14 cellular contexts compared by ENCODE assay signal in genomic region chr4:109278594-109279031, GRCh38. TPM values are rescaled to one million over a fixed set of nuclear protein-coding genes. Genes with fewer than 3 reads are reported as not detected.
DNase-seq lines count a peak whose midpoint lies in the region; ATAC-seq, FAIRE-seq and TF ChIP-seq lines count a peak whose summit lies in the region.
"Had no signal": no experiment of that assay in that cellular context is flagged by ENCODE, and none has a peak within 500 bp of the region (broad histone marks: within the 10 kb centered on the region; RNA-seq: fewer than 3 reads in every experiment).

No MANE protein-coding gene starts in this region.

- no peak for FAIRE-seq in kidney (lab: Jason Lieb, UNC)
- FAIRE-seq: H54 had no signal

- DNase-seq in GM06990 (ENCODE audit: extremely low read depth, insufficient read length) (peak; percentile 49), NCI-H1417 treated with DMSO at 0.1 percent for 48 hours (lab: John Stamatoyannopoulos, UW) (peak; percentile 1), NK-92 (lab: John Stamatoyannopoulos, UW; ENCODE audit: unreplicated experiment) (no peak), DMS53 treated with DMSO at 0.1 percent for 48 hours (lab: John Stamatoyannopoulos, UW; ENCODE audit: unreplicated experiment) (no peak), kidney (no peak), hippocampal formation (lab: John Stamatoyannopoulos, UW) (no peak)
- DNase-seq: activated gamma-delta T cell; endodermal cell; NCI-H1436; stimulated activated CD8-positive, alpha-beta memory T cell treated with anti-CD3 and anti-CD28 coated beads, Interleukin-4, amount 100 ng/mL, for 48 hours had no signal

- H3K27ac ChIP-seq in kidney (ENCODE audit: low read depth in 2 of 2, low read length in 2 of 2) = no peak overlapping the region

- H3K4me3 ChIP-seq in GM06990 (replicated peaks; ENCODE audit: low read depth, low read length) (no peak overlapping the region), kidney (ENCODE audit: low read length in 2 of 2) (no peak overlapping the region)

- no peak overlapping the region for H3K9ac ChIP-seq in kidney (ENCODE audit: low read length in 2 of 2)

- no peaks in the 10 kb centered on the region for H3K9me3 ChIP-seq in kidney (ENCODE audit: control insufficient read depth in 1 of 2, low read length in 2 of 2)

- TF ChIP-seq CTCF in GM06990 (IDR thresholded peaks at IDR 0.05; ENCODE audit: insufficient read depth, low read length, poor library complexity, severe bottlenecking) (no peak), kidney (IDR thresholded peaks at IDR 0.05; ENCODE audit: borderline replicate concordance, extremely low read depth, insufficient read depth) (no peak)

- intact Hi-C loops in kidney (cut with DNase I) = no loop called here

- no peaks in the 10 kb centered on the region for H3K27me3 ChIP-seq in GM06990 (replicated peaks; ENCODE audit: control insufficient read depth, insufficient read depth, low read length)

- ATAC-seq in GM19395 (IDR thresholded peaks at IDR 0.05; ENCODE audit: unreplicated experiment) (peak; percentile 87), HG02943 (IDR thresholded peaks at IDR 0.05; ENCODE audit: low read depth, unreplicated experiment) (peak; percentile 78)

- H3K36me3 ChIP-seq in GM06990 (ENCODE audit: control insufficient read depth, insufficient read depth, low read length) (no peaks in the 10 kb centered on the region), kidney (ENCODE audit: control insufficient read depth in 1 of 2, insufficient read depth in 2 of 2, low read length in 2 of 2) (no peaks in the 10 kb centered on the region)

- H3K4me1 ChIP-seq in kidney (ENCODE audit: control insufficient read depth in 1 of 2, insufficient read depth in 1 of 2, low read depth in 1 of 2, low read length in 2 of 2) = no peaks in the 10 kb centered on the region

RNA-seq across cellular contexts. Expression of gene COL25A1, which starts 23.8 kb away (rescaled TPM):
- total RNA-seq in kidney = 2.3 TPM
- polyA plus RNA-seq in kidney (ENCODE audit: insufficient read depth, low read depth, low replicate concordance) = 0.52 TPM
- polyA plus RNA-seq: BJ had no signal

Comparison
In these comparisons a context has a peak if more than half of its experiments do, and no peak if none do; other contexts are left out.
1. DNase-seq: peak in GM06990 (single experiment) and NCI-H1417 treated with DMSO at 0.1 percent for 48 hours (single experiment); none in NK-92 (single experiment), DMS53 treated with DMSO at 0.1 percent for 48 hours (single experiment), kidney (single experiment) and hippocampal formation (0 of 2).